Comparison of ENCODE assay signal across 8 cellular contexts in the genomic region with DNA sequence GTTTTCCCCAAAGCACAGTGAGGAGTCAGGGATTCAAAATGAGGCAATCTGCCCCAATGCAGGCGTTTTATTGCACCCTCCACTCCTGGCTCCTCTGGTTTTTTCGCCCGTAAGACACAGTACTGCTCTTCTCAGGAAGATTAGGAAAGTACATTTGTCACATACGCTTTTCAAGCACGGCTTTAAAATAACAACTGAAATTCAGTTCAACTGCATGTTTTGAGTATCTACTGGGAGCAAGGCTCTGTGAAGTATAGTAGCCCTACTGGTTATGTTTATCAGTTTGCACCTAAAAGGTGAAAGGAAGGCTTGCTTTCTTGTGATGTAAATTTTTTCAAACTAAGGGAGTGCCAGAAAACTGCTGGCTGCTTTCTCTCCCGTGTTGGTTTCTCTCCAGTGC.
DNase-seq lines count a peak whose midpoint lies in the region; ATAC-seq lines count a peak whose summit lies in the region.

No MANE protein-coding gene starts in this region.

- H3K4me1 ChIP-seq in muscle layer of colon (ENCODE audit: insufficient read depth, low read length), result peaks cover 13% of the 10 kb centered on the region

- H3K9ac ChIP-seq in muscle layer of colon (ENCODE audit: low read length), result peak overlapping the region; percentile 65

- DNase-seq in NCI-H2227 treated with DMSO at 0.1 percent for 48 hours (lab: John Stamatoyannopoulos, UW), result peak; percentile 31
- DNase-seq in dedifferentiated amniotic fluid mesenchymal stem cell (ENCODE audit: extremely low spot score), result peak; percentile 36
- DNase-seq in NCI-H1930 (lab: John Stamatoyannopoulos, UW), result no peak
- no peak for DNase-seq in globus pallidus (ENCODE audit: low spot score)

- H3K9me3 ChIP-seq in muscle layer of colon (ENCODE audit: low read length), result no peaks in the 10 kb centered on the region

- ATAC-seq in GM21528 (IDR thresholded peaks at IDR 0.05; ENCODE audit: low FRiP score, unreplicated experiment) (no peak), HG03439 (IDR thresholded peaks at IDR 0.05; ENCODE audit: unreplicated experiment) (no peak)

- H3K27me3 ChIP-seq in muscle layer of colon (ENCODE audit: control insufficient read depth in 1 of 2, insufficient read depth in 2 of 2, low read length in 2 of 2), result no peaks in the 10 kb centered on the region

- H3K27ac ChIP-seq in muscle layer of colon (ENCODE audit: low read depth, low read length), result peak overlapping the region; percentile 100

- H3K4me3 ChIP-seq in GM08714 (ENCODE audit: low read length), result peak overlapping the region; percentile 62
- peak overlapping the region; percentile 80 to 91 for H3K4me3 ChIP-seq in muscle layer of colon (ENCODE audit: low read depth in 1 of 2, low read length in 2 of 2)

- H3K36me3 ChIP-seq in muscle layer of colon (ENCODE audit: insufficient read depth, low read length), result no peaks in the 10 kb centered on the region

Comparison
In these comparisons a context has a peak if more than half of its experiments do, and no peak if none do; other contexts are left out.
1. DNase-seq: peak in NCI-H2227 treated with DMSO at 0.1 percent for 48 hours (single experiment) and dedifferentiated amniotic fluid mesenchymal stem cell (single experiment); none in NCI-H1930 (0 of 2) and globus pallidus (single experiment).